10 cellular contexts compared by ENCODE assay signal in the genomic region with DNA sequence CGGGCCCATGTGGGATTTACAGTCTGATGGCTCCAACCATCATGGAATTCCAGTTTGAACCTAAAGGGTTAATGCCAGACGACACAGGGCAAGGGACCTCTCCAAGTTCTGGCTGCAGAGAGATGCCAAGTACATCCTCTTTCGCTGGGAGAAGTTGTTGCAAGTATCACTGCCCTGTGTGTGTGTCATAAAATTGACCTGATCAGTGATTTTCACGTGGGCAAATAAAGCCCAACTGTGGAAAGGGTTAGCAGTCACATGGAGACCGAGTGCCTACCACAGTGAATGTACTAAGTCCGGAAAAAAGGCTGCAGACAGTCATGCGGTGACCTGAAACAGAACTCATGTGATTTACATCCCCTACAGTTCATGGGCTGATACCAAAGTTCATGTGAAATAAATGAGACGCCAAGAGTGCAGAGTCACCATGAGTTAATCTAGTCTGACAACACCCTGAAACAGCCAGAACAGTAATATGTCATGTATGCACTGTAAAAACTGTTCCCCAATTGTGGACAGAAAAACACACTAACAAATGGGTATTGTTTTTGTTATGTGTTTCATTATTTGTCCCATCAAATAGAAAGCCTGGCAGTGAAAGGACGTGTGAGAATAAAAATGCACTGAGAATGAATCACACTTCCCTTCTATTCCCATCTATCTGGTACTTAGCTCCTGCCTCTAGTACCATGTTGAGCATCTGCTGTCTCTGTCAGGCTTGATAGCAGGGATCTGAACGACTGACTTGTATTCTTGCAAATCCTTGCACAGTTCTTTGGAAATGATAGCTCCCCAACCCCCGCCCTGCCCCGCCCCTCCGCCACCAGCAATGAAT.
DNase-seq lines count a peak whose midpoint lies in the region; ATAC-seq and TF ChIP-seq lines count a peak whose summit lies in the region.
"Had no signal": no experiment of that assay in that cellular context is flagged by ENCODE, and none has a peak within 500 bp of the region (broad histone marks: within the 10 kb centered on the region; RNA-seq: fewer than 3 reads in every experiment).

No MANE protein-coding gene starts in this region.

- H3K4me3 Mint-ChIP-seq in dendritic cell treated with granulocyte-macrophage colony-stimulating factor and Interleukin-4, amounts not matched to agents 40 ng/mL and 50 ng/mL, for 4 days = peak overlapping the region; percentile 13
- H3K4me3 Mint-ChIP-seq: activated naive CD8-positive, alpha-beta T cell treated with anti-CD3 and anti-CD28 coated beads, Interleukin-2, amount 10 ng/mL, durations not matched to agents 7 days and 5 days had no signal

- TF ChIP-seq CTCF in lung (IDR thresholded peaks at IDR 0.05; ENCODE audit: control extremely low read depth, extremely low read depth) (no peak), upper lobe of right lung (IDR thresholded peaks at IDR 0.05) (no peak), tibial artery (IDR thresholded peaks at IDR 0.05) (no peak)

- intact Hi-C loops in dendritic cell treated with granulocyte-macrophage colony-stimulating factor and Interleukin-4, amounts not matched to agents 40 ng/mL and 50 ng/mL, for 4 days (cut with micrococcal nuclease) = no loop called here
- intact Hi-C loops in upper lobe of right lung (cut with DNase I) = no loop called here
- intact Hi-C loops in tibial artery (cut with DNase I; ENCODE audit: low total_unique reads) = no loop called here

- peak overlapping the region; percentile 82 for H3K27ac Mint-ChIP-seq in dendritic cell treated with granulocyte-macrophage colony-stimulating factor and Interleukin-4, amounts not matched to agents 40 ng/mL and 50 ng/mL, for 4 days

- H3K9me3 ChIP-seq in lung (ENCODE audit: control insufficient read depth in 2 of 2, insufficient read depth in 1 of 2, low read length in 1 of 2) (no peaks in the 10 kb centered on the region), upper lobe of right lung (no peaks in the 10 kb centered on the region), tibial artery (no peaks in the 10 kb centered on the region)
- H3K9me3 ChIP-seq: ovary had no signal

- H3K4me1 ChIP-seq in lung (ENCODE audit: control insufficient read depth in 2 of 2, insufficient read depth in 2 of 2, low read length in 2 of 2) = peaks cover 8 to 10% of the 10 kb centered on the region in 2 donors
- H3K4me1 ChIP-seq in upper lobe of right lung = peaks cover 48% of the 10 kb centered on the region
- H3K4me1 ChIP-seq in tibial artery = peaks cover 0 to 25% (median 7%) of the 10 kb centered on the region in 4 donors

- 69 to 81% methylated on average over 13 of the region's 13 CpGs for WGBS in lung, 2 donors

- H3K27me3 ChIP-seq in lung (ENCODE audit: control insufficient read depth, insufficient read depth) (no peaks in the 10 kb centered on the region), upper lobe of right lung (no peaks in the 10 kb centered on the region), tibial artery (no peaks in the 10 kb centered on the region)
- H3K27me3 ChIP-seq: ovary had no signal

- H3K4me3 ChIP-seq in lung (no peak overlapping the region), upper lobe of right lung (no peak overlapping the region), tibial artery (no peak overlapping the region)
- H3K4me3 ChIP-seq: ovary had no signal

- H3K4me1 Mint-ChIP-seq in dendritic cell treated with granulocyte-macrophage colony-stimulating factor and Interleukin-4, amounts not matched to agents 40 ng/mL and 50 ng/mL, for 4 days (ENCODE audit: low read depth) = peaks cover 67% of the 10 kb centered on the region

- H3K27ac ChIP-seq in lung (ENCODE audit: low read depth in 1 of 2, low read length in 1 of 2) = peak overlapping the region; percentile 6 to 26
- H3K27ac ChIP-seq in upper lobe of right lung = peak overlapping the region; percentile 71
- no peak overlapping the region for H3K27ac ChIP-seq in tibial artery
- H3K27ac ChIP-seq: ovary had no signal

- H3K36me3 ChIP-seq in lung (ENCODE audit: control insufficient read depth in 2 of 2, insufficient read depth in 2 of 2, low read length in 2 of 2) = peaks cover 0 to 2% of the 10 kb centered on the region in 2 donors
- no peaks in the 10 kb centered on the region for H3K36me3 ChIP-seq in upper lobe of right lung
- no peaks in the 10 kb centered on the region for H3K36me3 ChIP-seq in tibial artery
- H3K36me3 ChIP-seq: ovary had no signal

- H3K27me3 Mint-ChIP-seq in dendritic cell treated with granulocyte-macrophage colony-stimulating factor and Interleukin-4, amounts not matched to agents 40 ng/mL and 50 ng/mL, for 4 days = no peaks in the 10 kb centered on the region
- H3K27me3 Mint-ChIP-seq: activated naive CD8-positive, alpha-beta T cell treated with anti-CD3 and anti-CD28 coated beads, Interleukin-2, amount 10 ng/mL, durations not matched to agents 7 days and 5 days had no signal

- no peaks in the 10 kb centered on the region for H3K9me3 Mint-ChIP-seq in dendritic cell treated with granulocyte-macrophage colony-stimulating factor and Interleukin-4, amounts not matched to agents 40 ng/mL and 50 ng/mL, for 4 days

- DNase-seq in lung (ENCODE audit: low spot score) = no peak
- no peak for DNase-seq in upper lobe of right lung
- no peak for DNase-seq in DMS 273 (lab: John Stamatoyannopoulos, UW; ENCODE audit: unreplicated experiment)
- DNase-seq in tibial artery = no peak
- no peak for DNase-seq in activated CD4-positive, alpha-beta T cell treated with anti-CD3 and anti-CD28 coated beads, Interleukin-2, amount 50 U/mL, for 48 hours
- DNase-seq: activated naive CD8-positive, alpha-beta T cell treated with anti-CD3 and anti-CD28 coated beads, Interleukin-2, amount 10 ng/mL, durations not matched to agents 7 days and 5 days; NCI-H524; ovary had no signal

- peak; percentile 49 for ATAC-seq in HG03175 (IDR thresholded peaks at IDR 0.05; ENCODE audit: unreplicated experiment)
- ATAC-seq in lung (ENCODE audit: insufficient read depth, low FRiP score) = peak; percentile 57
- peak; percentile 84 for ATAC-seq in upper lobe of right lung

- peaks cover 62% of the 10 kb centered on the region for H3K36me3 Mint-ChIP-seq in dendritic cell treated with granulocyte-macrophage colony-stimulating factor and Interleukin-4, amounts not matched to agents 40 ng/mL and 50 ng/mL, for 4 days (ENCODE audit: low read depth)

Comparison
In these comparisons a context has a peak if more than half of its experiments do, and no peak if none do; other contexts are left out.
1. H3K27ac ChIP-seq: peak in lung (2 of 2) and upper lobe of right lung (single experiment); none in tibial artery (0 of 2).
2. Peak in every context shown above with its lines, with median percentiles within 50 percentile points of each other: ATAC-seq.